Comparison of ENCODE assay signal across 16 cellular contexts in genomic region chr7:41709621-41710020, GRCh38. TPM values are rescaled to one million over a fixed set of nuclear protein-coding genes. Genes with fewer than 3 reads are reported as not detected.
DNase-seq lines count a peak whose midpoint lies in the region; ATAC-seq, FAIRE-seq and TF ChIP-seq lines count a peak whose summit lies in the region.
"Had no signal": no experiment of that assay in that cellular context is flagged by ENCODE, and none has a peak within 500 bp of the region (broad histone marks: within the 10 kb centered on the region; RNA-seq: fewer than 3 reads in every experiment).

No MANE protein-coding gene starts in this region.

- WGBS in sigmoid colon, 2 donors, result 49 to 67% methylated on average over 4 of the region's 4 CpGs

- DNase-seq in AG09309 (ENCODE audit: low read depth) (peak; percentile 98), HS-5 (ENCODE audit: low read depth) (peak; percentile 92), astrocyte (ENCODE audit: low read depth) (peak; percentile 98), iris pigment epithelial cell (ENCODE audit: low read depth) (peak; percentile 83), sigmoid colon (no peak), hippocampal formation (lab: John Stamatoyannopoulos, UW) (no peak)
- DNase-seq in CD4-positive, alpha-beta memory T cell, result no peak
- DNase-seq in activated CD8-positive, alpha-beta memory T cell treated with anti-CD3 and anti-CD28 coated beads, Interleukin-2, amount 10 ng/mL, durations not matched to agents 7 days and 5 days, result no peak
- DNase-seq: activated CD8-positive, alpha-beta memory T cell treated with anti-CD3 and anti-CD28 coated beads for 24 hours; CD4-positive, CD25-positive, alpha-beta regulatory T cell; lower lobe of right lung; NCI-H1694; occipital lobe had no signal

- H3K4me3 ChIP-seq in AG09309 (ENCODE audit: control insufficient read depth, low read depth, low read length) (no peak overlapping the region), astrocyte (ENCODE audit: insufficient read depth, low read depth, low read length) (no peak overlapping the region), sigmoid colon (no peak overlapping the region)
- no peak overlapping the region for H3K4me3 ChIP-seq in CD4-positive, alpha-beta memory T cell (ENCODE audit: low read length in 2 of 2)
- H3K4me3 ChIP-seq: dorsolateral prefrontal cortex, lower lobe of right lung had no signal

- no peak overlapping the region for H2AFZ ChIP-seq in astrocyte (ENCODE audit: low read depth, low read length)

- H3K9ac ChIP-seq in astrocyte (ENCODE audit: low read length), result peak overlapping the region; percentile 42

- no peak for TF ChIP-seq EP300 in sigmoid colon (IDR thresholded peaks at IDR 0.05)

- H3K4me2 ChIP-seq in astrocyte (ENCODE audit: low read length), result no peak overlapping the region

- CTCF ChIA-PET in CD4-positive, alpha-beta memory T cell (lab: Charles Lee; ENCODE audit: partially characterized antibody), result interaction anchor here (1.2 kb wide), 1 partner anchor 10 kb away, joined by 4 read pairs; no protein-coding TSS in a partner anchor
- CTCF ChIA-PET in activated CD8-positive, alpha-beta memory T cell treated with anti-CD3 and anti-CD28 coated beads, Interleukin-2, amount 10 ng/mL, durations not matched to agents 7 days and 5 days (lab: Charles Lee), result no interaction called here

- FAIRE-seq in astrocyte (lab: Jason Lieb, UNC), result peak; percentile 72

- H3K27me3 Mint-ChIP-seq in astrocyte (ENCODE audit: low read depth, unreplicated experiment), result no peaks in the 10 kb centered on the region
- peaks cover 6 to 7% of the 10 kb centered on the region in 2 donors for H3K27me3 Mint-ChIP-seq in CD4-positive, alpha-beta memory T cell
- peaks cover 13% of the 10 kb centered on the region for H3K27me3 Mint-ChIP-seq in activated CD8-positive, alpha-beta memory T cell treated with anti-CD3 and anti-CD28 coated beads, Interleukin-2, amount 10 ng/mL, durations not matched to agents 7 days and 5 days

- peaks cover 22% of the 10 kb centered on the region for H3K4me1 Mint-ChIP-seq in astrocyte (ENCODE audit: low read depth, unreplicated experiment)
- H3K4me1 Mint-ChIP-seq in CD4-positive, alpha-beta memory T cell, result peaks cover 6 to 13% (median 8%) of the 10 kb centered on the region in 4 donors
- peaks cover 10% of the 10 kb centered on the region for H3K4me1 Mint-ChIP-seq in activated CD8-positive, alpha-beta memory T cell treated with anti-CD3 and anti-CD28 coated beads, Interleukin-2, amount 10 ng/mL, durations not matched to agents 7 days and 5 days

- peaks cover 7% of the 10 kb centered on the region for H3K79me2 ChIP-seq in astrocyte (ENCODE audit: insufficient read depth, low read length)

- H3K9me3 Mint-ChIP-seq in astrocyte (ENCODE audit: unreplicated experiment), result no peaks in the 10 kb centered on the region
- peaks cover 0 to 7% (median 1%) of the 10 kb centered on the region in 8 donors for H3K9me3 Mint-ChIP-seq in CD4-positive, alpha-beta memory T cell
- H3K9me3 Mint-ChIP-seq in activated CD8-positive, alpha-beta memory T cell treated with anti-CD3 and anti-CD28 coated beads, Interleukin-2, amount 10 ng/mL, durations not matched to agents 7 days and 5 days (ENCODE audit: low read depth), result no peaks in the 10 kb centered on the region
- H3K9me3 Mint-ChIP-seq: T-helper 1 cell treated with Interleukin-12 subunit alpha and Interleukin-12 subunit beta and Interleukin-4 antibody, amounts not matched to agents 30 μg/mL and 1 μg/mL, for 36 hours had no signal

- no peaks in the 10 kb centered on the region for H3K36me3 Mint-ChIP-seq in astrocyte (ENCODE audit: low read depth, unreplicated experiment)
- H3K36me3 Mint-ChIP-seq in CD4-positive, alpha-beta memory T cell, result no peaks in the 10 kb centered on the region
- H3K36me3 Mint-ChIP-seq in activated CD8-positive, alpha-beta memory T cell treated with anti-CD3 and anti-CD28 coated beads, Interleukin-2, amount 10 ng/mL, durations not matched to agents 7 days and 5 days, result no peaks in the 10 kb centered on the region
- H3K36me3 Mint-ChIP-seq: activated naive CD8-positive, alpha-beta T cell; CD4-positive, CD25-positive, alpha-beta regulatory T cell had no signal

- H3K27me3 ChIP-seq in astrocyte (ENCODE audit: insufficient read depth, low read length) (no peaks in the 10 kb centered on the region), sigmoid colon (no peaks in the 10 kb centered on the region)
- no peaks in the 10 kb centered on the region for H3K27me3 ChIP-seq in CD4-positive, alpha-beta memory T cell (ENCODE audit: insufficient read depth, low read length)

- H3K9me3 ChIP-seq in astrocyte (ENCODE audit: insufficient read depth, low read depth, low read length) (no peaks in the 10 kb centered on the region), sigmoid colon (no peaks in the 10 kb centered on the region)
- no peaks in the 10 kb centered on the region for H3K9me3 ChIP-seq in CD4-positive, alpha-beta memory T cell (ENCODE audit: control insufficient read depth in 1 of 2, low read length in 2 of 2)
- H3K9me3 ChIP-seq: lower lobe of right lung had no signal

- intact Hi-C loops in CD4-positive, alpha-beta memory T cell (cut with micrococcal nuclease), result no loop called here
- intact Hi-C loops in sigmoid colon (cut with DNase I), result loop anchor here (5.0 to 10.0 kb wide), 3 partner anchors 725 to 947 kb away; no protein-coding TSS in a partner anchor

- TF ChIP-seq CTCF in AG09309 (IDR thresholded peaks at IDR 0.05; ENCODE audit: control insufficient read depth, insufficient read depth, low read depth, low read length, missing control alignments) (no peak), astrocyte (IDR thresholded peaks at IDR 0.05; ENCODE audit: insufficient read depth, low read depth, low read length) (no peak), sigmoid colon (IDR thresholded peaks at IDR 0.05) (no peak)

- POLR2A ChIA-PET in CD4-positive, alpha-beta memory T cell (lab: Charles Lee; ENCODE audit: partially characterized antibody), result no interaction called here

- no peak overlapping the region for H3K27ac Mint-ChIP-seq in astrocyte (ENCODE audit: unreplicated experiment)
- no peak overlapping the region for H3K27ac Mint-ChIP-seq in CD4-positive, alpha-beta memory T cell
- H3K27ac Mint-ChIP-seq in activated CD8-positive, alpha-beta memory T cell treated with anti-CD3 and anti-CD28 coated beads, Interleukin-2, amount 10 ng/mL, durations not matched to agents 7 days and 5 days, result no peak overlapping the region
- H3K27ac Mint-ChIP-seq: activated naive CD8-positive, alpha-beta T cell; CD4-positive, CD25-positive, alpha-beta regulatory T cell; T-helper 1 cell treated with Interleukin-12 subunit alpha and Interleukin-12 subunit beta and Interleukin-4 antibody, amounts not matched to agents 30 μg/mL and 1 μg/mL, for 36 hours had no signal

- ATAC-seq in activated CD8-positive, alpha-beta memory T cell treated with anti-CD3 and anti-CD28 coated beads, Interleukin-2, amount 10 ng/mL, durations not matched to agents 7 days and 5 days, result no peak
- ATAC-seq: lower lobe of right lung had no signal

- H3K4me3 Mint-ChIP-seq in astrocyte (ENCODE audit: unreplicated experiment), result no peak overlapping the region
- no peak overlapping the region for H3K4me3 Mint-ChIP-seq in CD4-positive, alpha-beta memory T cell
- H3K4me3 Mint-ChIP-seq in activated CD8-positive, alpha-beta memory T cell treated with anti-CD3 and anti-CD28 coated beads, Interleukin-2, amount 10 ng/mL, durations not matched to agents 7 days and 5 days, result no peak overlapping the region
- H3K4me3 Mint-ChIP-seq: activated naive CD8-positive, alpha-beta T cell; CD4-positive, CD25-positive, alpha-beta regulatory T cell; T-helper 1 cell treated with Interleukin-12 subunit alpha and Interleukin-12 subunit beta and Interleukin-4 antibody, amounts not matched to agents 30 μg/mL and 1 μg/mL, for 36 hours had no signal

- H3K27ac ChIP-seq in astrocyte (ENCODE audit: low read depth, low read length) (peak overlapping the region; percentile 76), sigmoid colon (no peak overlapping the region)
- no peak overlapping the region for H3K27ac ChIP-seq in CD4-positive, alpha-beta memory T cell (ENCODE audit: low read depth, low read length)
- H3K27ac ChIP-seq: dorsolateral prefrontal cortex, lower lobe of right lung had no signal

- TF ChIP-seq POLR2A in sigmoid colon (IDR thresholded peaks at IDR 0.05), result no peak

- H4K20me1 ChIP-seq in astrocyte (ENCODE audit: insufficient read depth, low read length), result no peaks in the 10 kb centered on the region

- H3K4me1 ChIP-seq in astrocyte (ENCODE audit: insufficient read depth, low read length) (peaks cover 20% of the 10 kb centered on the region), sigmoid colon (peaks cover 0 to 13% (median 12%) of the 10 kb centered on the region in 4 donors)
- H3K4me1 ChIP-seq in CD4-positive, alpha-beta memory T cell (ENCODE audit: insufficient read depth, low read length), result peaks cover 10% of the 10 kb centered on the region

- no peaks in the 10 kb centered on the region for H3K36me3 ChIP-seq in astrocyte (ENCODE audit: insufficient read depth, low read length)
- H3K36me3 ChIP-seq in CD4-positive, alpha-beta memory T cell (ENCODE audit: insufficient read depth, low read length), result no peaks in the 10 kb centered on the region
- no peaks in the 10 kb centered on the region for H3K36me3 ChIP-seq in sigmoid colon
- H3K36me3 ChIP-seq: lower lobe of right lung had no signal

RNA-seq across cellular contexts. Expression of gene INHBA, which starts 6.7 kb away (rescaled TPM):
- total RNA-seq in astrocyte (103 and 164 TPM in 2 replicates), sigmoid colon (1 to 10 TPM; 1.1 to 5.5 (median 2.6) TPM)
- under 1 TPM in 1 of 2 experiments, not detected in 1; 0.14 TPM for total RNA-seq in CD4-positive, alpha-beta memory T cell
- not detected for polyA plus RNA-seq in CD4-positive, alpha-beta memory T cell
- 1 to 10 TPM in 1 of 3 donors, under 1 TPM in 2; 0.23 to 1.2 (median 0.66) TPM for polyA plus RNA-seq in sigmoid colon
- total RNA-seq in activated CD8-positive, alpha-beta memory T cell treated with anti-CD3 and anti-CD28 coated beads, Interleukin-2, amount 10 ng/mL, durations not matched to agents 7 days and 5 days, result not detected
- total RNA-seq: CD4-positive, CD25-positive, alpha-beta regulatory T cell had no signal
- polyA plus RNA-seq: CD4-positive, CD25-positive, alpha-beta regulatory T cell had no signal

Comparison
In these comparisons a context has a peak if more than half of its experiments do, and no peak if none do; other contexts are left out.
1. DNase-seq: peak in AG09309 (single experiment), HS-5 (single experiment), astrocyte (single experiment) and iris pigment epithelial cell (single experiment); none in CD4-positive, alpha-beta memory T cell (0 of 5), sigmoid colon (single experiment), activated CD8-positive, alpha-beta memory T cell treated with anti-CD3 and anti-CD28 coated beads, Interleukin-2, amount 10 ng/mL, durations not matched to agents 7 days and 5 days (single experiment) and hippocampal formation (0 of 2).
2. RNA of gene INHBA, which starts 6.7 kb away (total RNA-seq): 103 to 164 TPM in astrocyte; 1.1 to 5.5 TPM in sigmoid colon, 0.14 TPM in CD4-positive, alpha-beta memory T cell and not detected in activated CD8-positive, alpha-beta memory T cell treated with anti-CD3 and anti-CD28 coated beads, Interleukin-2, amount 10 ng/mL, durations not matched to agents 7 days and 5 days; every median in the first group is over 10 times any median in the second.